In the genomic region with DNA sequence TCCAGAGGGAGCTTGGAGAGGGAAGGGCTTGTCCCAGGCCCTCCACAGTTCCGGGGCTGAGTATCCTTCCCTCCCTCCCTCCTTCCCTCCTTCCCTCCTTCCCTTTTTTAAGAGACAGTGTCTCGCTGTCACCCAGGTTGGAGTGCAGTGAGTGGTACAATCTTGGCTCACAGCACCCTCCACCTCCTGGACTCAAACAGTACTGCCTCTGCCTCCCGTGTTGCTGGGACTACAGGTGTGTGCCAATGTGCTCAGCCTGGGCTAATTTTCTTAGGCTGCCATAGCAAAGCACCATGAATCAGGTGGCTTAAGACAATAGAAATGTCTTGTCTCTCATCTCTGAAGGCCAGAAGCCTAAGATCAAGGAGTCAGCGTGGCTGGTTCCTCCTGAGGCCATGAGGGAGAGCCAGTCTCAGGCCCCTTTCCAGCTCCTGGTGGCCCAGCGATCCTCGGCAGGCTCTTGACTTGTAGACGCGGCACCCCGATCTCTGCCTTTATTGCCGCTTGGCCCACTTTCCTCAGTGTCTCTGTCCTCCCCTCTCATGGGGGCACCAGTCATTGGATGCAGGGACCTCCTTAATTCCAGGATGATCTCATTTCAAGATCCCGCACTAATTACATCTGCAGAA, we compare ENCODE assay signal across 1 cellular context.
TF ChIP-seq lines count a peak whose summit lies in the region.

No MANE protein-coding gene starts in this region.

TF ChIP-seq in K562, 482 proteins besides CTCF, POLR2A, EP300 and RAD21 (continued from another document):
- TF ChIP-seq, protein P1, sequence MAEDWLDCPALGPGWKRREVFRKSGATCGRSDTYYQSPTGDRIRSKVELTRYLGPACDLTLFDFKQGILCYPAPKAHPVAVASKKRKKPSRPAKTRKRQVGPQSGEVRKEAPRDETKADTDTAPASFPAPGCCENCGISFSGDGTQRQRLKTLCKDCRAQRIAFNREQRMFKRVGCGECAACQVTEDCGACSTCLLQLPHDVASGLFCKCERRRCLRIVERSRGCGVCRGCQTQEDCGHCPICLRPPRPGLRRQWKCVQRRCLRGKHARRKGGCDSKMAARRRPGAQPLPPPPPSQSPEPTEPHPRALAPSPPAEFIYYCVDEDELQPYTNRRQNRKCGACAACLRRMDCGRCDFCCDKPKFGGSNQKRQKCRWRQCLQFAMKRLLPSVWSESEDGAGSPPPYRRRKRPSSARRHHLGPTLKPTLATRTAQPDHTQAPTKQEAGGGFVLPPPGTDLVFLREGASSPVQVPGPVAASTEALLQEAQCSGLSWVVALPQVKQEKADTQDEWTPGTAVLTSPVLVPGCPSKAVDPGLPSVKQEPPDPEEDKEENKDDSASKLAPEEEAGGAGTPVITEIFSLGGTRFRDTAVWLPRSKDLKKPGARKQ (CRISPR knock-in tag; IDR thresholded peaks at IDR 0.05), result 0 out of 2 replicates have a peak, but pooled peaks have one; percentile 15
